8 cellular contexts compared by ENCODE assay signal in genomic region chr1:181083842-181084605, GRCh38. TPM values are rescaled to one million over a fixed set of nuclear protein-coding genes. Genes with fewer than 3 reads are reported as not detected.
DNase-seq lines count a peak whose midpoint lies in the region; ATAC-seq, FAIRE-seq and TF ChIP-seq lines count a peak whose summit lies in the region.

No MANE protein-coding gene starts in this region.

- H3K27me3 Mint-ChIP-seq in osteocyte (ENCODE audit: unreplicated experiment) = no peaks in the 10 kb centered on the region

- no peaks in the 10 kb centered on the region for H3K9me3 Mint-ChIP-seq in osteocyte (ENCODE audit: unreplicated experiment)

- BruUV-seq in endothelial cell of umbilical vein (replicated peaks; lab: Mats Ljungman, UMichigan) = no TSS peak

- H3K27ac Mint-ChIP-seq in osteocyte (ENCODE audit: unreplicated experiment) = no peak overlapping the region

- no peak overlapping the region for H3K9ac ChIP-seq in endothelial cell of umbilical vein (replicated peaks; ENCODE audit: extremely low read depth, insufficient read depth, low read length)

- H3K27me3 ChIP-seq in endothelial cell of umbilical vein (ENCODE audit: control insufficient read depth in 2 of 2, insufficient read depth in 2 of 2, low read length in 2 of 2) = peaks cover 0 to 8% of the 10 kb centered on the region in 2 experiments

- H3K4me1 ChIP-seq in endothelial cell of umbilical vein (ENCODE audit: control insufficient read depth, extremely low read depth, insufficient read depth, low read length) = peaks cover 3% of the 10 kb centered on the region

- DNase-seq in activated CD8-positive, alpha-beta memory T cell treated with anti-CD3 and anti-CD28 coated beads, Interleukin-2, amount 50 U/mL, for 4 hours = peak; percentile 52
- no peak for DNase-seq in activated CD8-positive, alpha-beta memory T cell treated with anti-CD3 and anti-CD28 coated beads for 24 hours
- DNase-seq in NCI-H2196 treated with DMSO at 0.1 percent for 48 hours (lab: John Stamatoyannopoulos, UW; ENCODE audit: unreplicated experiment) = peak; percentile 58
- DNase-seq in activated CD4-positive, alpha-beta T cell treated with anti-CD3 and anti-CD28 coated beads for 1 hour = peak; percentile 47
- peak; percentile 71 for DNase-seq in endothelial cell of umbilical vein (ENCODE audit: low read depth, low spot score)
- no peak for DNase-seq in osteocyte (ENCODE audit: extremely low spot score, unreplicated experiment)
- DNase-seq in NCI-H1048 (lab: John Stamatoyannopoulos, UW) = no peak

- H4K20me1 ChIP-seq in endothelial cell of umbilical vein (replicated peaks; ENCODE audit: control insufficient read depth, extremely low read depth, insufficient read depth, low read length) = no peaks in the 10 kb centered on the region

- H3K9me1 ChIP-seq in endothelial cell of umbilical vein (replicated peaks; ENCODE audit: control insufficient read depth, extremely low read depth, insufficient read depth, low read length) = no peaks in the 10 kb centered on the region

- ATAC-seq in HG02588 (IDR thresholded peaks at IDR 0.05; ENCODE audit: unreplicated experiment) = peak; percentile 25

- H3K4me3 Mint-ChIP-seq in osteocyte (ENCODE audit: unreplicated experiment) = no peak overlapping the region

- POLR2A ChIA-PET in endothelial cell of umbilical vein (lab: Charles Lee) = interaction anchor here (0.5 to 1.0 kb wide), 4 partner anchors 13 to 59 kb away, joined by 3 read pairs; no protein-coding TSS in a partner anchor

- no peak overlapping the region for H3K4me3 ChIP-seq in endothelial cell of umbilical vein (replicated peaks in 1 of 3; ENCODE audit: insufficient read depth in 1 of 3, low read depth in 1 of 3, low read length in 3 of 3)

- CTCF ChIA-PET in endothelial cell of umbilical vein (lab: Charles Lee) = interaction anchor here (0.6 to 10.6 kb wide), 35 partner anchors 9 to 568 kb away, joined by 3 to 319 read pairs (median 4); partner anchors contain the start of gene MR1

- H3K27ac ChIP-seq in endothelial cell of umbilical vein (ENCODE audit: insufficient read depth, low read depth, low read length) = no peak overlapping the region

- TF ChIP-seq POLR2A in endothelial cell of umbilical vein (IDR thresholded peaks at IDR 0.05; ENCODE audit: low read depth, low read length) = no peak

- H3K79me2 ChIP-seq in endothelial cell of umbilical vein (ENCODE audit: control insufficient read depth, insufficient read depth, low read length) = peaks cover 5% of the 10 kb centered on the region

- TF ChIP-seq CTCF in endothelial cell of umbilical vein (IDR thresholded peaks at IDR 0.05; ENCODE audit: extremely low read depth in 1 of 2, insufficient read depth in 1 of 2, low read depth in 1 of 2, low read length in 2 of 2) = peak; percentile 29 to 65
- peak; percentile 58 for TF ChIP-seq CTCF in osteocyte (IDR thresholded peaks at IDR 0.05)

- intact Hi-C loops in endothelial cell of umbilical vein (cut with micrococcal nuclease) = loop anchor here (1.0 to 10.0 kb wide), 4 partner anchors 46 to 449 kb away; partner anchors contain the start of gene XPR1

- dilution Hi-C loops in endothelial cell of umbilical vein (cut with MboI; ENCODE audit: extremely low pct_ligation_motif_present, low sequenced_read_pairs) = no loop called here

- peak; percentile 52 for FAIRE-seq in endothelial cell of umbilical vein (lab: Jason Lieb, UNC)

- H3K36me3 Mint-ChIP-seq in osteocyte (ENCODE audit: unreplicated experiment) = no peaks in the 10 kb centered on the region

- no peaks in the 10 kb centered on the region for H3K36me3 ChIP-seq in endothelial cell of umbilical vein (ENCODE audit: control insufficient read depth in 2 of 2, extremely low read depth in 1 of 2, insufficient read depth in 2 of 2, low read length in 2 of 2)

- peaks cover 20% of the 10 kb centered on the region for H3K4me1 Mint-ChIP-seq in osteocyte (ENCODE audit: unreplicated experiment)

- H3K4me2 ChIP-seq in endothelial cell of umbilical vein (ENCODE audit: insufficient read depth, low read length) = no peak overlapping the region

- no peak overlapping the region for H2AFZ ChIP-seq in endothelial cell of umbilical vein (ENCODE audit: low read depth, low read length)

- no peaks in the 10 kb centered on the region for H3K9me3 ChIP-seq in endothelial cell of umbilical vein (replicated peaks; ENCODE audit: control insufficient read depth, insufficient read depth, low read length)

TF ChIP-seq in endothelial cell of umbilical vein, 7 proteins besides CTCF, POLR2A, EP300 and RAD21:
- TF ChIP-seq MYC (IDR thresholded peaks at IDR 0.05; ENCODE audit: low read depth, low read length) (no peak), EZH2 (IDR thresholded peaks at IDR 0.05; ENCODE audit: borderline replicate concordance, low read depth, low read length, severe bottlenecking) (no peak), FOS (IDR thresholded peaks at IDR 0.05; ENCODE audit: borderline replicate concordance, insufficient read depth, low read length) (no peak), MAX (IDR thresholded peaks at IDR 0.05; ENCODE audit: insufficient read depth, insufficient read length) (no peak), JUN (IDR thresholded peaks at IDR 0.05; ENCODE audit: borderline replicate concordance, insufficient read depth, insufficient read length, low read depth) (no peak), GATA2 (IDR thresholded peaks at IDR 0.05; ENCODE audit: insufficient read depth, insufficient read length, low read depth, low read length) (no peak), POLR2AphosphoS5 (IDR thresholded peaks at IDR 0.05; ENCODE audit: insufficient read depth, low read depth, low read length) (no peak)
TF ChIP-seq in endothelial cell of umbilical vein: peak in this region for 0.

RNA-seq across cellular contexts. Expression of gene IER5, which starts 4.5 kb away (rescaled TPM):
- total RNA-seq in endothelial cell of umbilical vein (14.4 and 14.9 TPM in 2 replicates), osteocyte (29.8 and 32.2 TPM in 2 replicates)
- polyA plus RNA-seq in endothelial cell of umbilical vein = 5.0 and 6.6 TPM in 2 replicates
- polyA plus RNA-seq in endothelial cell of umbilical vein (2011; cell fraction: cytosol; rRNA removed) = 4.1 and 4.9 TPM in 2 replicates
- polyA plus RNA-seq in endothelial cell of umbilical vein (2011; cell fraction: nucleus; rRNA removed) = 4.7 and 5.1 TPM in 2 replicates
- 9.1 and 9.2 TPM in 2 replicates for polyA plus RNA-seq in endothelial cell of umbilical vein (2012)
- 5.8 and 6.9 TPM in 2 replicates for polyA minus RNA-seq in endothelial cell of umbilical vein
- 9.5 TPM for polyA minus RNA-seq in endothelial cell of umbilical vein (2011; cell fraction: cytosol; rRNA and poly(A)+ RNA removed)
- polyA minus RNA-seq in endothelial cell of umbilical vein (2011; cell fraction: nucleus; rRNA and poly(A)+ RNA removed) = 4.0 and 6.2 TPM in 2 replicates

RNA-seq across cellular contexts. Expression of gene MR1, which starts 50.2 kb away (rescaled TPM):
- total RNA-seq in endothelial cell of umbilical vein = 1.1 and 1.3 TPM in 2 replicates
- polyA plus RNA-seq in endothelial cell of umbilical vein = 1.5 and 2.5 TPM in 2 replicates
- polyA plus RNA-seq in endothelial cell of umbilical vein (2011; cell fraction: cytosol; rRNA removed) = 1.3 and 1.9 TPM in 2 replicates
- polyA plus RNA-seq in endothelial cell of umbilical vein (2011; cell fraction: nucleus; rRNA removed) = 0.84 and 0.93 TPM in 2 replicates
- polyA plus RNA-seq in endothelial cell of umbilical vein (2012) = 0.67 and 0.83 TPM in 2 replicates
- polyA minus RNA-seq in endothelial cell of umbilical vein = 2.9 and 5.4 TPM in 2 replicates
- polyA minus RNA-seq in endothelial cell of umbilical vein (2011; cell fraction: cytosol; rRNA and poly(A)+ RNA removed) = 5.5 TPM
- 1.3 and 1.9 TPM in 2 replicates for polyA minus RNA-seq in endothelial cell of umbilical vein (2011; cell fraction: nucleus; rRNA and poly(A)+ RNA removed)
- 3.7 and 4.3 TPM in 2 replicates for total RNA-seq in osteocyte

Comparison
In these comparisons a context has a peak if more than half of its experiments do, and no peak if none do; other contexts are left out.
1. DNase-seq: peak in activated CD8-positive, alpha-beta memory T cell treated with anti-CD3 and anti-CD28 coated beads, Interleukin-2, amount 50 U/mL, for 4 hours (single experiment), NCI-H2196 treated with DMSO at 0.1 percent for 48 hours (single experiment), activated CD4-positive, alpha-beta T cell treated with anti-CD3 and anti-CD28 coated beads for 1 hour (single experiment) and endothelial cell of umbilical vein (single experiment); none in activated CD8-positive, alpha-beta memory T cell treated with anti-CD3 and anti-CD28 coated beads for 24 hours (single experiment), osteocyte (single experiment) and NCI-H1048 (single experiment).